ENCODE assay signal across 8 cellular contexts in genomic region chr18:12839526-12840196, GRCh38. TPM values are rescaled to one million over a fixed set of nuclear protein-coding genes. Genes with fewer than 3 reads are reported as not detected.
DNase-seq lines count a peak whose midpoint lies in the region; ATAC-seq and TF ChIP-seq lines count a peak whose summit lies in the region.

No MANE protein-coding gene starts in this region.

- H3K4me1 ChIP-seq in esophagus squamous epithelium, result peaks cover 0 to 32% (median 15%) of the 10 kb centered on the region in 3 donors

- no peak for TF ChIP-seq CTCF in esophagus squamous epithelium (IDR thresholded peaks at IDR 0.05)

- intact Hi-C loops in esophagus squamous epithelium (cut with DNase I), result no loop called here

- ATAC-seq in HG03045 (IDR thresholded peaks at IDR 0.05; ENCODE audit: unreplicated experiment), result peak; percentile 75

- TF ChIP-seq POLR2A in esophagus squamous epithelium (IDR thresholded peaks at IDR 0.05), result no peak

- H3K27ac ChIP-seq in SK-N-MC (peak overlapping the region; percentile 54; the same call in 1 of the 2 replicates), esophagus squamous epithelium (peak overlapping the region; percentile 44 to 79 (median 68))

- 75 to 78% methylated on average over 1 of the region's 1 CpG for WGBS in esophagus squamous epithelium, 2 donors

- no peaks in the 10 kb centered on the region for H3K27me3 ChIP-seq in esophagus squamous epithelium

- DNase-seq in activated T-cell treated with anti-CD3 and anti-CD28 coated beads for 4 hours (peak; percentile 24), SK-N-MC (ENCODE audit: low read depth, low spot score) (no peak), esophagus squamous epithelium (lab: John Stamatoyannopoulos, UW) (no peak), putamen (ENCODE audit: low spot score) (no peak)
- DNase-seq in activated T-cell treated with anti-CD3 and anti-CD28 coated beads, Interleukin-2, amount 50 U/mL, for 1 hour, result no peak
- peak; percentile 56 for DNase-seq in stimulated activated CD8-positive, alpha-beta memory T cell treated with anti-CD3 and anti-CD28 coated beads, Interleukin-4, amount 100 ng/mL, for 48 hours
- DNase-seq in NK-92 treated with Interleukin-12 subunit alpha and Interleukin-12 subunit beta, amount 100 ng/mL, for 24 hours (lab: John Stamatoyannopoulos, UW), result no peak

- H3K9ac ChIP-seq in SK-N-MC (ENCODE audit: insufficient read length), result no peak overlapping the region

- no peaks in the 10 kb centered on the region for H3K9me3 ChIP-seq in SK-N-MC (ENCODE audit: low read depth, low read length)
- no peaks in the 10 kb centered on the region for H3K9me3 ChIP-seq in esophagus squamous epithelium

- peaks cover 8% of the 10 kb centered on the region; the same call in 1 of the 2 replicates for H3K36me3 ChIP-seq in SK-N-MC (ENCODE audit: insufficient read depth, low read length)
- peaks cover 0 to 23% (median 0%) of the 10 kb centered on the region in 3 donors for H3K36me3 ChIP-seq in esophagus squamous epithelium

- no peak overlapping the region for H3K4me3 ChIP-seq in SK-N-MC
- peak overlapping the region in 1 of 4 donors; percentile 10 for H3K4me3 ChIP-seq in esophagus squamous epithelium

RNA-seq across cellular contexts. Expression of gene PTPN2, which starts 44.4 kb away (rescaled TPM):
- 10 to 100 TPM; 31.8 to 37.9 (median 33.4) TPM for total RNA-seq in esophagus squamous epithelium

Comparison
In these comparisons a context has a peak if more than half of its experiments do, and no peak if none do; other contexts are left out.
1. DNase-seq: peak in activated T-cell treated with anti-CD3 and anti-CD28 coated beads for 4 hours (single experiment) and stimulated activated CD8-positive, alpha-beta memory T cell treated with anti-CD3 and anti-CD28 coated beads, Interleukin-4, amount 100 ng/mL, for 48 hours (single experiment); none in activated T-cell treated with anti-CD3 and anti-CD28 coated beads, Interleukin-2, amount 50 U/mL, for 1 hour (single experiment), SK-N-MC (single experiment), esophagus squamous epithelium (single experiment), NK-92 treated with Interleukin-12 subunit alpha and Interleukin-12 subunit beta, amount 100 ng/mL, for 24 hours (single experiment) and putamen (single experiment).